ENCODE assay signal across 1 cellular context in the genomic region with DNA sequence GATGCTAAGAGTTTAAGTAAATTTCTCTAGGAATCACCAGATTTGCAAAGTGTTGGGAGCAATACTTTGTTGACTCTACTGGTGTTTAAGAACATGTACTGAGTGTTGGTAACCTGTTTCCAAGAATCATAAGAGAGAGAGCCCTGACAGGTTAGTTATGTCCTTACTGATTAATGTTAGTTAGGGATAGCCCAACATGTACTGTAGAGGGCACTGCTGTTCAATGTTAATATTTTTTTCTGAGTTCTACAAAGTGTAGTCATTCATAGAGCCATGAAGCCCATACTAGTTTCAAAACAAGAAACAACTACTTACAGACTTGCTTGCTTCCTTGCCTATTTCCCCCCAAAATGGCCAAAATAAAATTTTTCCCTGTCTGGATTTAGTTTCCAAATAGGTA.
TF ChIP-seq lines count a peak whose summit lies in the region.

No MANE protein-coding gene starts in this region.

TF ChIP-seq in K562, 482 proteins besides CTCF, POLR2A, EP300 and RAD21 (continued from another document):
- TF ChIP-seq, protein P1, sequence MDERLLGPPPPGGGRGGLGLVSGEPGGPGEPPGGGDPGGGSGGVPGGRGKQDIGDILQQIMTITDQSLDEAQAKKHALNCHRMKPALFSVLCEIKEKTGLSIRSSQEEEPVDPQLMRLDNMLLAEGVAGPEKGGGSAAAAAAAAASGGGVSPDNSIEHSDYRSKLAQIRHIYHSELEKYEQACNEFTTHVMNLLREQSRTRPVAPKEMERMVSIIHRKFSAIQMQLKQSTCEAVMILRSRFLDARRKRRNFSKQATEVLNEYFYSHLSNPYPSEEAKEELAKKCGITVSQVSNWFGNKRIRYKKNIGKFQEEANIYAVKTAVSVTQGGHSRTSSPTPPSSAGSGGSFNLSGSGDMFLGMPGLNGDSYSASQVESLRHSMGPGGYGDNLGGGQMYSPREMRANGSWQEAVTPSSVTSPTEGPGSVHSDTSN (CRISPR knock-in tag; IDR thresholded peaks at IDR 0.05; ENCODE audit: low read depth): no peak
- TF ChIP-seq, protein P1 (tag; conservative IDR thresholded peaks at IDR 0.05; ENCODE audit: low read depth): peak; percentile 57
- TF ChIP-seq, protein P2, sequence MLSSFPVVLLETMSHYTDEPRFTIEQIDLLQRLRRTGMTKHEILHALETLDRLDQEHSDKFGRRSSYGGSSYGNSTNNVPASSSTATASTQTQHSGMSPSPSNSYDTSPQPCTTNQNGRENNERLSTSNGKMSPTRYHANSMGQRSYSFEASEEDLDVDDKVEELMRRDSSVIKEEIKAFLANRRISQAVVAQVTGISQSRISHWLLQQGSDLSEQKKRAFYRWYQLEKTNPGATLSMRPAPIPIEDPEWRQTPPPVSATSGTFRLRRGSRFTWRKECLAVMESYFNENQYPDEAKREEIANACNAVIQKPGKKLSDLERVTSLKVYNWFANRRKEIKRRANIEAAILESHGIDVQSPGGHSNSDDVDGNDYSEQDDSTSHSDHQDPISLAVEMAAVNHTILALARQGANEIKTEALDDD (IDR thresholded peaks at IDR 0.05): peak; percentile 64
TF ChIP-seq in K562: peak in this region for 3.
